ENCODE assay signal across 8 cellular contexts in the genomic region with DNA sequence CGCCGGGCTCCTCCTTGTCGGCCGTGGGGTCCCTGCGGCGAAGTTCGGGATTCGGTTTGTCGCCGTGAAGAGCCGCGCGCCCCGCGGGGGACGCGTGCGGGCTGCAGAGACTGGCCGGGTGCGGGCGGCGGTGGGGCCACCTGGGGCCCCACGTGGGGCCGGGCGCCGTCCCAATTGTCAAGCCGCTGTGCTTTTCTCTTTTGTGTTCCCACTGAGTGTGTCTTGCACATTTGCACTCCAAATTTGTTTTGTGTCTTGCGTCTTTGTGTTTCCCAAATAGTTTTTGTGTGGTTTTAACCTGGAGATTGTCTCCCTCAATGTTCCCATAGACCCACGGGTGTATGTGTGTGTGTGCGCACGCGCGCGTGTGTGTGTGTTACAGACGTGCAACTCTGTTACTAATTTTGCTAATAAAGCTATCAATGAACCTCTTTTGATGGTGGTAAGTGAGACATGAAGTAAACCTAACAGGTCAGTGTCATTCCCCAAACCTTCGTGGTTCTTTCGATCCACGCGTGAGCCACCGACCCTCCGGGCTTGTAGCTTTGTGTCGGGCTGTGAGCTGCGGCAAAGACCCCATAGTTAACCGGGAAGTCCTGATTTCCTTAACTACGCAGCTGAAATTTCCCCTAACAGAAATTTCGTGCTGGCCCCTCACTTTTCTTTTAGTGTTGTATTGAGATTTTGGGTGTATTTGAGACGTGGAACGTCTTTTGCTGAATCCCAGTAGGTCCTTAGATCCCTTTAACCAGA. TPM values are rescaled to one million over a fixed set of nuclear protein-coding genes. Genes with fewer than 3 reads are reported as not detected.
A peak's percentile ranks its signal among the peaks of the same experiment; 100 is the strongest.
DNase-seq lines count a peak whose midpoint lies in the region; ATAC-seq and TF ChIP-seq lines count a peak whose summit lies in the region.

No MANE protein-coding gene starts in this region.

- no peak overlapping the region for H4K91ac ChIP-seq in neuronal stem cell (ENCODE audit: low read depth, low read length, poor library complexity)

- H2BK5ac ChIP-seq in neuronal stem cell (ENCODE audit: low read length), result peak overlapping the region; percentile 55

- peak overlapping the region; percentile 98 for H2AFZ ChIP-seq in neuronal stem cell (ENCODE audit: low read length)

- no CpG with 5 or more reads among the region's 48 CpGs for WGBS in neuronal stem cell (ENCODE audit: extremely low coverage in 2 of 2, insufficient read length in 2 of 2, insufficient replicate concordance in 1 of 2), 2 donors
- WGBS in testis, 2 donors, result 9 to 12% methylated on average over 23 to 45 of the region's 48 CpGs

- H3K36me3 ChIP-seq in neuronal stem cell (replicated peaks in 1 of 2; ENCODE audit: control insufficient read depth in 2 of 2, insufficient read depth in 2 of 2, low read length in 2 of 2) (no peaks in the 10 kb centered on the region), testis (ENCODE audit: low read depth, missing control alignments) (no peaks in the 10 kb centered on the region)

- peak overlapping the region; percentile 73 for H3K4me3 ChIP-seq in fibroblast of the aortic adventitia (ENCODE audit: low read depth, low read length)
- peak overlapping the region; percentile 53 to 87 for H3K4me3 ChIP-seq in neuronal stem cell (ENCODE audit: low read length in 2 of 2)
- H3K4me3 ChIP-seq in testis, result peak overlapping the region; percentile 77 to 85

- DNase-seq in EL, result peak; percentile 28
- DNase-seq in NCI-H2227 treated with DMSO at 0.1 percent for 48 hours (lab: John Stamatoyannopoulos, UW), result peak; percentile 14
- DNase-seq in activated T-helper 1 cell treated with anti-CD3 and anti-CD28 coated beads, Interleukin-2, amount 50 U/mL, for 16 hours (ENCODE audit: low read depth in 1 of 2, low spot score in 1 of 2), result peak; percentile 9 to 26
- peak; percentile 51 for DNase-seq in fibroblast of the aortic adventitia (ENCODE audit: low read depth)
- DNase-seq in neuronal stem cell (ENCODE audit: low spot score), result peak; percentile 17
- DNase-seq in testis, result peak; percentile 71
- no peak for DNase-seq in HuH-7.5 (ENCODE audit: low spot score)

- TF ChIP-seq POLR2A in testis (IDR thresholded peaks at IDR 0.05), result no peak

- peaks cover 6% of the 10 kb centered on the region for H3K79me1 ChIP-seq in neuronal stem cell (ENCODE audit: low read depth, low read length)

- H3K9ac ChIP-seq in neuronal stem cell (ENCODE audit: low read depth, low read length, poor library complexity), result peak overlapping the region; percentile 87

- H3K23ac ChIP-seq in neuronal stem cell (ENCODE audit: low read depth, low read length, poor library complexity), result peak overlapping the region; percentile 47

- H3K27me3 ChIP-seq in neuronal stem cell (ENCODE audit: control insufficient read depth in 3 of 3, insufficient read depth in 3 of 3, low read depth in 1 of 3, low read length in 3 of 3) (no peaks in the 10 kb centered on the region), testis (no peaks in the 10 kb centered on the region)

- no peak overlapping the region for H2BK120ac ChIP-seq in neuronal stem cell (ENCODE audit: low read depth, low read length)

- no peak overlapping the region for H2AK5ac ChIP-seq in neuronal stem cell (ENCODE audit: low read depth, low read length)

- H2BK12ac ChIP-seq in neuronal stem cell (ENCODE audit: low read length), result no peak overlapping the region

- H3K4me1 ChIP-seq in neuronal stem cell (ENCODE audit: control insufficient read depth in 2 of 2, insufficient read depth in 1 of 2, low read depth in 1 of 2, low read length in 2 of 2) (peaks cover 0 to 6% of the 10 kb centered on the region in 2 donors), testis (peaks cover 14% of the 10 kb centered on the region)

- TF ChIP-seq CTCF in fibroblast of the aortic adventitia (IDR thresholded peaks at IDR 0.05; ENCODE audit: insufficient read depth, low read length) (no peak), testis (IDR thresholded peaks at IDR 0.05) (no peak)

- peak overlapping the region; percentile 95 for H3K18ac ChIP-seq in neuronal stem cell (ENCODE audit: low read length)

- peak; percentile 32 for ATAC-seq in GM21786 (IDR thresholded peaks at IDR 0.05; ENCODE audit: unreplicated experiment)

- no peak overlapping the region for H2BK15ac ChIP-seq in neuronal stem cell (ENCODE audit: low read length)

- H3K9me3 ChIP-seq in neuronal stem cell (replicated peaks in 1 of 2; ENCODE audit: control insufficient read depth in 2 of 2, insufficient read depth in 1 of 2, low read depth in 1 of 2, low read length in 2 of 2), result peaks cover 0 to 13% of the 10 kb centered on the region in 2 donors
- no peaks in the 10 kb centered on the region for H3K9me3 ChIP-seq in testis

- peak overlapping the region; percentile 72 for H4K8ac ChIP-seq in neuronal stem cell (ENCODE audit: low read depth, low read length)

- H3K4me2 ChIP-seq in neuronal stem cell (ENCODE audit: insufficient read depth, low read length, poor library complexity, severe bottlenecking), result peak overlapping the region; percentile 68

- intact Hi-C loops in testis (cut with DNase I; ENCODE audit: low total_unique reads), result no loop called here

- no peak overlapping the region for H3K4ac ChIP-seq in neuronal stem cell (ENCODE audit: low read length)

- H3K27ac ChIP-seq in neuronal stem cell (replicated peaks; ENCODE audit: low read length), result no peak overlapping the region
- peak overlapping the region; percentile 82 to 98 for H3K27ac ChIP-seq in testis

- no peak overlapping the region for H3K14ac ChIP-seq in neuronal stem cell (ENCODE audit: low read length)

RNA-seq across cellular contexts. Expression of gene PRDM2, which starts 0.7 kb away (rescaled TPM):
- total RNA-seq in fibroblast of the aortic adventitia (ENCODE audit: low replicate concordance), result 16.0 and 25.3 TPM in 2 replicates
- polyA plus RNA-seq in neuronal stem cell (2013, experiment 1 of 2), result 27.5 TPM
- polyA plus RNA-seq in neuronal stem cell (2013, experiment 2 of 2), result 26.8 TPM
- total RNA-seq in testis, result 10 to 100 TPM; 55.5 to 75.1 TPM
- polyA plus RNA-seq in testis (ENCODE audit: insufficient read depth, low read depth, low replicate concordance), result 43.5 TPM
